ENCODE assay signal across 19 cellular contexts in the genomic region with DNA sequence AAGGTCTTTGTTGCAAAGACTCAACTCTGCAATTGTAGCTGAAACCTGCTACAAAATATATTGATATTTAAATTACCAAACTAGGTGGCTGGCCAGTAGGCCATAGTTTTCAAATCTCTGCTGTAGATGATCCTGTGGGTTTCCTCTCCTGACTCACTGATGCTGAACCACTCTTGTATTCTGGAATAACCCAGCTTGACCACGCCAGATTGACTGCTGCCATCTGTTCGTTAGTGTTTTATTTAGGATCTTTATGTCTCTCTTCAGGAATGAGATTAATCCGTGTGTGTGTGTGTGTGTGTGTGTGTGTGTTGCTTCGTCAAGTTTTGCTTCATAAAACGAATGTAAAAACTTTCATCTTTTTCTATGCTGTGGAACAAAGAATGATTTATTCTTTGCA.
DNase-seq lines count a peak whose midpoint lies in the region; ATAC-seq and TF ChIP-seq lines count a peak whose summit lies in the region.
"Had no signal": no experiment of that assay in that cellular context is flagged by ENCODE, and none has a peak within 500 bp of the region (broad histone marks: within the 10 kb centered on the region; RNA-seq: fewer than 3 reads in every experiment).

No MANE protein-coding gene starts in this region.

- no peak overlapping the region for H3K27ac Mint-ChIP-seq in CD4-positive, alpha-beta memory T cell

- H3K27me3 Mint-ChIP-seq in CD4-positive, alpha-beta memory T cell, result peaks cover 8 to 12% of the 10 kb centered on the region in 2 donors

- no peaks in the 10 kb centered on the region for H3K9me3 Mint-ChIP-seq in CD4-positive, alpha-beta memory T cell

- H3K27me3 ChIP-seq in SJCRH30 (no peaks in the 10 kb centered on the region), osteoblast (ENCODE audit: insufficient read depth, low read length) (peaks cover 9% of the 10 kb centered on the region)
- H3K27me3 ChIP-seq in CD4-positive, alpha-beta memory T cell (ENCODE audit: insufficient read depth, low read length), result no peaks in the 10 kb centered on the region

- H3K4me1 Mint-ChIP-seq in CD4-positive, alpha-beta memory T cell, result no peaks in the 10 kb centered on the region

- no peak overlapping the region for H3K4me2 ChIP-seq in osteoblast (ENCODE audit: insufficient read depth, low read length)

- H3K4me3 Mint-ChIP-seq in CD4-positive, alpha-beta memory T cell, result no peak overlapping the region

- H4K20me1 ChIP-seq in osteoblast (ENCODE audit: insufficient read depth, low read length), result no peaks in the 10 kb centered on the region

- no peaks in the 10 kb centered on the region for H3K36me3 Mint-ChIP-seq in CD4-positive, alpha-beta memory T cell

- TF ChIP-seq CTCF in osteoblast (IDR thresholded peaks at IDR 0.05; ENCODE audit: extremely low read depth, low read depth, low read length), result no peak

- POLR2A ChIA-PET in CD4-positive, alpha-beta memory T cell (lab: Charles Lee; ENCODE audit: partially characterized antibody), result no interaction called here

- H3K36me3 ChIP-seq in SJCRH30 (no peaks in the 10 kb centered on the region; the same call in none of the 2 replicates), osteoblast (ENCODE audit: insufficient read depth, low read length) (no peaks in the 10 kb centered on the region)
- no peaks in the 10 kb centered on the region for H3K36me3 ChIP-seq in CD4-positive, alpha-beta memory T cell (ENCODE audit: insufficient read depth, low read length)

- H3K4me1 ChIP-seq in SJCRH30 (peaks cover 44% of the 10 kb centered on the region), osteoblast (ENCODE audit: insufficient read depth, low read length) (no peaks in the 10 kb centered on the region)
- no peaks in the 10 kb centered on the region for H3K4me1 ChIP-seq in CD4-positive, alpha-beta memory T cell (ENCODE audit: insufficient read depth, low read length)

- CTCF ChIA-PET in CD4-positive, alpha-beta memory T cell (lab: Charles Lee; ENCODE audit: partially characterized antibody), result no interaction called here

- H3K4me3 ChIP-seq in SJCRH30 (no peak overlapping the region), osteoblast (ENCODE audit: insufficient read depth, low read length) (no peak overlapping the region)
- H3K4me3 ChIP-seq in CD4-positive, alpha-beta memory T cell (ENCODE audit: low read length in 2 of 2), result no peak overlapping the region

- no peak for ATAC-seq in GM18517 (IDR thresholded peaks at IDR 0.05; ENCODE audit: unreplicated experiment)

- intact Hi-C loops in CD4-positive, alpha-beta memory T cell (cut with micrococcal nuclease), result no loop called here

- H3K9me3 ChIP-seq in SJCRH30 (replicated peaks), result no peaks in the 10 kb centered on the region
- no peaks in the 10 kb centered on the region for H3K9me3 ChIP-seq in osteoblast (ENCODE audit: low read depth, low read length)
- H3K9me3 ChIP-seq in CD4-positive, alpha-beta memory T cell (ENCODE audit: control insufficient read depth in 1 of 2, low read length in 2 of 2), result no peaks in the 10 kb centered on the region

- H2AFZ ChIP-seq in osteoblast (ENCODE audit: low read length), result no peak overlapping the region

- H3K79me2 ChIP-seq in osteoblast (ENCODE audit: insufficient read depth, low read length), result no peaks in the 10 kb centered on the region

- H3K27ac ChIP-seq in SJCRH30, result peak overlapping the region; percentile 28
- H3K27ac ChIP-seq in osteoblast (ENCODE audit: low read depth, low read length), result no peak overlapping the region
- no peak overlapping the region for H3K27ac ChIP-seq in CD4-positive, alpha-beta memory T cell (ENCODE audit: low read depth, low read length)
- H3K27ac ChIP-seq: C4-2B, HL-60 had no signal

- DNase-seq in DMS 273 treated with DMSO at 0.1 percent for 48 hours (lab: John Stamatoyannopoulos, UW) (peak; percentile 48), NCI-H446 (lab: John Stamatoyannopoulos, UW) (peak; percentile 27 to 46), SJCRH30 (peak; percentile 68 to 79), osteoblast (ENCODE audit: insufficient read length, low spot score, missing footprints) (peak; percentile 48), NOMO-1 (lab: John Stamatoyannopoulos, UW; ENCODE audit: unreplicated experiment in 2 of 2) (no peak), LoVo (ENCODE audit: low spot score) (no peak)
- DNase-seq in CD4-positive, alpha-beta memory T cell, result no peak
- DNase-seq: DND-41, GOT3, HCEC 1CT, KBM-7, NCI-H1092 treated with DMSO at 0.1 percent for 48 hours, NCI-H1436 treated with DMSO at 0.1 percent for 48 hours, NCI-H2029 treated with DMSO at 0.1 percent for 48 hours, NCI-H226, NCI-H69 had no signal

Comparison
In these comparisons a context has a peak if more than half of its experiments do, and no peak if none do; other contexts are left out.
1. DNase-seq: peak in DMS 273 treated with DMSO at 0.1 percent for 48 hours (single experiment), NCI-H446 (2 of 2), SJCRH30 (2 of 2) and osteoblast (single experiment); none in NOMO-1 (0 of 2), LoVo (single experiment) and CD4-positive, alpha-beta memory T cell (0 of 5).